8 cellular contexts compared by ENCODE assay signal in the genomic region with DNA sequence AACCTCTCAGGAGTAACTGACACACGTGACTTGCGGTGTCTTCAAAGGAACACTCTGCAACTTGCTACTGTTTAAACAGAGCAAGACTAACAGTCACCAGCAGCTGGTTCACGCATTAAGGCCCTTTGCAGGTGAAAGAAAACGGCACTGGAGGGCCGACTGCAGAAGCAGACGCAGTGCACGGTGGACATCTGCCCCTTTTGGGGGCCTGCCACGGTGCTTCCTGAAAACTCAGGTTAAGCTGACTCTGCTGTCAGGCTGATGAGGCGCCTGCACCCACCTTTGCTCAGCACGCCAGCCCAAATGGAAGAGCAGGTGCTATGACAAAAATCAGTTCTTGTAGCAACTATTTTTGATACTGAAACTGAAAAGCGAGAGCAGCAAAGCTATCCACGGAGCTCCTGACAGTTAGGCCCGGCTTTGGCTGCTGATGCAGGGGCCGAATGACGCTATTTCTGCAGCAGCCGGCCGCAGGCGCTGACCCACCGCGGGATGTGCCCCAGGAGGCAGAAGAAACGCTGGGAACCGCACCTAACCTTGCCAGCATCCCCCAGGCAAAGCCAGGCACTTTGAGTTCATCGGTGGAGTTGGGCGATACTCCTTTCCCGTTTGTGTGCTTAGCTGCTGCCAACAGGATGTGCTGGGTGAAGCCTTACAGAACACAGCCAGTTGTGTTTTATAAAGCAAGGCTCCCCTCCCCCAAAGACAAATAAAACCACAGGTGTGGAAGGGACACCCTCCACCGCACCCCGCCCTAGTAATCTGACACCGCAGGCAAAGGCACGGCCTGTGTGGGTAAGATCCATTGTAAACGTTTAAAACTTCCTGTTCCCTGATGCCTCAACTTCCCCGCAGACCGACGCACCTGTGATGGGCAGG. TPM values are rescaled to one million over a fixed set of nuclear protein-coding genes. Genes with fewer than 3 reads are reported as not detected.
A peak's percentile ranks its signal among the peaks of the same experiment; 100 is the strongest.
DNase-seq lines count a peak whose midpoint lies in the region; ATAC-seq and TF ChIP-seq lines count a peak whose summit lies in the region.

No MANE protein-coding gene starts in this region.

- ATAC-seq in GM18520 (IDR thresholded peaks at IDR 0.05; ENCODE audit: unreplicated experiment) (peak; percentile 34), HG02763 (IDR thresholded peaks at IDR 0.05; ENCODE audit: unreplicated experiment) (peak; percentile 52), sciatic nerve (peak; percentile 11)

- H3K4me3 ChIP-seq in epithelial cell of esophagus (ENCODE audit: low read length), result peak overlapping the region; percentile 8

- TF ChIP-seq CTCF in epithelial cell of esophagus (IDR thresholded peaks at IDR 0.05; ENCODE audit: insufficient read depth, low read depth, low read length, missing control alignments), result no peak

- intact Hi-C loops in sciatic nerve (cut with DNase I), result no loop called here

- peak; percentile 94 for DNase-seq in NCI-H1436 (lab: John Stamatoyannopoulos, UW)
- DNase-seq in activated CD4-positive, alpha-beta T cell treated with anti-CD3 and anti-CD28 coated beads for 4 hours, result peak; percentile 34 to 44
- peak; percentile 82 for DNase-seq in epithelial cell of esophagus (ENCODE audit: low read depth)
- DNase-seq in sciatic nerve (ENCODE audit: low spot score), result no peak
- no peak for DNase-seq in KG1 (lab: John Stamatoyannopoulos, UW)
- DNase-seq in UCSD-AML1 (lab: John Stamatoyannopoulos, UW; ENCODE audit: unreplicated experiment), result no peak

RNA-seq across cellular contexts. Expression of a gene that starts 21.1 kb away (rescaled TPM):
- 0.85 TPM for total RNA-seq in sciatic nerve

RNA-seq across cellular contexts. Expression of a gene that starts 29.0 kb away (rescaled TPM):
- 56.3 TPM for total RNA-seq in sciatic nerve

Comparison
In these comparisons a context has a peak if more than half of its experiments do, and no peak if none do; other contexts are left out.
1. DNase-seq: peak in NCI-H1436 (single experiment), activated CD4-positive, alpha-beta T cell treated with anti-CD3 and anti-CD28 coated beads for 4 hours (2 of 2) and epithelial cell of esophagus (single experiment); none in sciatic nerve (single experiment), KG1 (single experiment) and UCSD-AML1 (single experiment).
2. Peak in every context shown above with its lines, with median percentiles within 50 percentile points of each other: ATAC-seq.